9 cellular contexts compared by ENCODE assay signal in genomic region chr9:136143215-136144001, GRCh38. TPM values are rescaled to one million over a fixed set of nuclear protein-coding genes. Genes with fewer than 3 reads are reported as not detected.
DNase-seq lines count a peak whose midpoint lies in the region; ATAC-seq and TF ChIP-seq lines count a peak whose summit lies in the region.
"Had no signal": no experiment of that assay in that cellular context is flagged by ENCODE, and none has a peak within 500 bp of the region (broad histone marks: within the 10 kb centered on the region; RNA-seq: fewer than 3 reads in every experiment).

No MANE protein-coding gene starts in this region.

- H3K4me3 ChIP-seq in AG04450 (ENCODE audit: low read depth, low read length) (no peak overlapping the region), GM12865 (ENCODE audit: low read depth, low read length) (no peak overlapping the region), fibroblast of the aortic adventitia (ENCODE audit: low read depth, low read length) (no peak overlapping the region)

- CTCF ChIA-PET in AG04450 (lab: Charles Lee) = no interaction called here

- H3K9me3 ChIP-seq in AG04450 (ENCODE audit: control insufficient read depth, insufficient read depth, low read length) = no peaks in the 10 kb centered on the region; the same call in 1 of the 2 replicates

- ATAC-seq in GM18861 (IDR thresholded peaks at IDR 0.05; ENCODE audit: unreplicated experiment) (no peak), HG03045 (IDR thresholded peaks at IDR 0.05; ENCODE audit: unreplicated experiment) (no peak), HG03280 (IDR thresholded peaks at IDR 0.05; ENCODE audit: unreplicated experiment) (no peak)

- intact Hi-C loops in posterior vena cava (cut with DNase I) = loop anchor here in 1 of 2 donors (10.0 kb wide), 1 partner anchor 539 kb away; no protein-coding TSS in a partner anchor

- TF ChIP-seq CTCF in AG04450 (IDR thresholded peaks at IDR 0.05; ENCODE audit: low read depth, low read length) (peak; percentile 32), GM12865 (IDR thresholded peaks at IDR 0.05; ENCODE audit: insufficient read depth, low read depth, low read length, missing control alignments) (peak; percentile 31), fibroblast of the aortic adventitia (IDR thresholded peaks at IDR 0.05; ENCODE audit: insufficient read depth, low read length) (peak; percentile 36)

- DNase-seq in AG04450 (ENCODE audit: low read depth, low spot score) (no peak), GM12865 (ENCODE audit: low read depth) (no peak), OCI-M1 (lab: John Stamatoyannopoulos, UW) (peak; percentile 44), fibroblast of the aortic adventitia (ENCODE audit: low read depth) (peak; percentile 21), posterior vena cava (ENCODE audit: low spot score) (no peak)
- DNase-seq: kidney glomerular epithelial cell had no signal

- H3K27me3 ChIP-seq in AG04450 (ENCODE audit: control insufficient read depth, insufficient read depth, low read length) = peaks cover 40% of the 10 kb centered on the region

- POLR2A ChIA-PET in AG04450 (lab: Yijun Ruan, JAX) = no interaction called here

- H3K27ac ChIP-seq in AG04450 (ENCODE audit: low read depth, low read length) = no peak overlapping the region

RNA-seq across cellular contexts. Expression of gene TMEM250, which starts 24.7 kb away (rescaled TPM):
- 8.8 and 12.7 TPM in 2 replicates for polyA plus RNA-seq in AG04450 (2011; rRNA removed)
- polyA minus RNA-seq in AG04450 (2011; rRNA and poly(A)+ RNA removed) = 10.6 and 12.1 TPM in 2 replicates
- total RNA-seq in fibroblast of the aortic adventitia (ENCODE audit: low replicate concordance) (46.1 and 87.9 TPM in 2 replicates), posterior vena cava (10 to 100 TPM; 25.0 to 29.1 TPM)

RNA-seq across cellular contexts. Expression of gene NACC2, which starts 48.3 kb away (rescaled TPM):
- polyA plus RNA-seq in AG04450 (2011; rRNA removed) = 11.7 and 12.2 TPM in 2 replicates
- 12.9 and 14.1 TPM in 2 replicates for polyA minus RNA-seq in AG04450 (2011; rRNA and poly(A)+ RNA removed)
- total RNA-seq in fibroblast of the aortic adventitia (ENCODE audit: low replicate concordance) (17.4 and 27.1 TPM in 2 replicates), posterior vena cava (10 to 100 TPM; 73.5 to 77.7 TPM)

Comparison
In these comparisons a context has a peak if more than half of its experiments do, and no peak if none do; other contexts are left out.
1. DNase-seq: peak in OCI-M1 (single experiment) and fibroblast of the aortic adventitia (single experiment); none in AG04450 (single experiment), GM12865 (single experiment) and posterior vena cava (single experiment).
2. Peak in every context shown above with its lines, with median percentiles within 50 percentile points of each other: CTCF ChIP-seq.